ENCODE assay signal across 8 cellular contexts in the genomic region with DNA sequence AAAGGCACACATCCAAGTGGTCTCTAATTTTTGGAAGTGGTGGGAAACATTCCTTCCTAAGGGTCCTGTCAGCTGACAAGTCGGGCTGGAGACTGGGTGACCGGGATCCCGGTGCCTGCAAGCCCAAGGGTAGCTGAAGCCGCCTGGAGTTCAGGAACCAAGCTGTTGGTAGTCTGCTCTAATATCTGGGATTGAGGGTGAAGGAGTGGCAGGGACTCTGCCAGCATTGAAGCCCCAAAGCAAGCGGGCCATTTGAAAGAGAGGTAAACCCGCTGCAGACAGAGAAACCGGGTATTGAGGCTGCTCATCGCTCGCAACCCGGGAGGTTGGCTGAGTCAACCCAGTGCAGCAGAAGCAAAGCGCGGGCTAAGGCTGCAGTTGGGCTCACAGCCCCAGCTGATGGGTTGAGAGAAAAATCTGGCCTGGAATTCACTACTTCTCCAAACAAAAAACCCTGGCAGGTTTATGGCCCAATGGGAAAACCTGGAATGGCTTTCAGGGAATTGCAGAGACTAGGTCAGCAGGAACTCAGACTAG. TPM values are rescaled to one million over a fixed set of nuclear protein-coding genes. Genes with fewer than 3 reads are reported as not detected.
DNase-seq lines count a peak whose midpoint lies in the region; ATAC-seq and TF ChIP-seq lines count a peak whose summit lies in the region.

No MANE protein-coding gene starts in this region.

- ATAC-seq in body of pancreas: peak; percentile 95
- no peak for ATAC-seq in GM21447 (IDR thresholded peaks at IDR 0.05; ENCODE audit: unreplicated experiment)

- H3K4me1 ChIP-seq in HEK293 (ENCODE audit: control insufficient read depth, insufficient read depth, low read length): no peaks in the 10 kb centered on the region
- peaks cover 14% of the 10 kb centered on the region for H3K4me1 ChIP-seq in body of pancreas
- peaks cover 0 to 13% (median 11%) of the 10 kb centered on the region in 4 donors for H3K4me1 ChIP-seq in sigmoid colon

- H3K9me3 ChIP-seq in HEK293 (ENCODE audit: control insufficient read depth, insufficient read depth, low read depth, low read length) (no peaks in the 10 kb centered on the region), body of pancreas (no peaks in the 10 kb centered on the region), sigmoid colon (no peaks in the 10 kb centered on the region)

- H3K27ac ChIP-seq in HEK293 (ENCODE audit: extremely low read depth, low read depth, low read length) (no peak overlapping the region), body of pancreas (peak overlapping the region in 1 of 4 donors; percentile 13), sigmoid colon (no peak overlapping the region)

- TF ChIP-seq CTCF in BJ (IDR thresholded peaks at IDR 0.05; ENCODE audit: insufficient read depth, low read depth, low read length) (no peak), HEK293 (tag by site-specific recombination; IDR thresholded peaks at IDR 0.05) (no peak), body of pancreas (IDR thresholded peaks at IDR 0.05) (no peak), sigmoid colon (IDR thresholded peaks at IDR 0.05) (no peak)

- no peak for TF ChIP-seq POLR2A in body of pancreas (IDR thresholded peaks at IDR 0.05)
- TF ChIP-seq POLR2A in sigmoid colon (IDR thresholded peaks at IDR 0.05): no peak

- WGBS in body of pancreas, 2 donors: 1 to 2% methylated on average over 10 to 12 of the region's 12 CpGs
- WGBS in sigmoid colon, 2 donors: 1 to 2% methylated on average over 12 of the region's 12 CpGs

- peak overlapping the region; percentile 34 for H3K4me3 ChIP-seq in BJ (ENCODE audit: low read depth, low read length)
- peak overlapping the region; percentile 54 for H3K4me3 ChIP-seq in HEK293 (ENCODE audit: low read depth, low read length)
- no peak overlapping the region for H3K4me3 ChIP-seq in body of pancreas
- peak overlapping the region in 3 of 4 donors; percentile 16 to 37 (median 37) for H3K4me3 ChIP-seq in sigmoid colon

- POLR2A ChIA-PET in BJ (lab: Charles Lee) (no interaction called here), HEK293 (lab: Yijun Ruan, JAX) (interaction anchor here (0.6 to 1.6 kb wide), 7 partner anchors 13 to 95 kb away, joined by 3 to 7 read pairs (median 4); a partner anchor contains a TSS)

- H3K27me3 ChIP-seq in BJ (ENCODE audit: control insufficient read depth, insufficient read depth, low read length): peaks cover 8% of the 10 kb centered on the region
- H3K27me3 ChIP-seq in body of pancreas: no peaks in the 10 kb centered on the region
- H3K27me3 ChIP-seq in sigmoid colon: peaks cover 0 to 40% (median 3%) of the 10 kb centered on the region in 3 donors

- intact Hi-C loops in body of pancreas (cut with DNase I) (no loop called here), sigmoid colon (cut with DNase I) (no loop called here)

- no peak for TF ChIP-seq EP300 in sigmoid colon (IDR thresholded peaks at IDR 0.05)

- peak; percentile 31 for DNase-seq in BJ (ENCODE audit: low read depth)
- peak; percentile 75 to 88 for DNase-seq in NCI-H524 (lab: John Stamatoyannopoulos, UW)
- DNase-seq in body of pancreas: peak; percentile 62 to 76 (median 70)
- peak; percentile 82 for DNase-seq in iPS DF 4.7 (ENCODE audit: extremely low read depth, low spot score)
- DNase-seq in sigmoid colon: peak; percentile 74
- DNase-seq in GM19240 (ENCODE audit: insufficient read length, low spot score): no peak

- H3K36me3 ChIP-seq in BJ (ENCODE audit: control insufficient read depth, insufficient read depth, low read length) (no peaks in the 10 kb centered on the region), HEK293 (ENCODE audit: control insufficient read depth in 2 of 2, insufficient read depth in 1 of 2, low read length in 2 of 2) (no peaks in the 10 kb centered on the region), body of pancreas (replicated peaks in 1 of 2; ENCODE audit: insufficient read depth in 1 of 2, low read depth in 2 of 2) (no peaks in the 10 kb centered on the region), sigmoid colon (no peaks in the 10 kb centered on the region)

- CTCF ChIA-PET in BJ (lab: Yijun Ruan, JAX): interaction anchor here (0.6 to 1.6 kb wide), 10 partner anchors 9 to 510 kb away, joined by 3 to 4 read pairs (median 3); no protein-coding TSS in a partner anchor
- CTCF ChIA-PET in HEK293 (lab: Yijun Ruan, JAX): interaction anchor here (0.6 to 10.1 kb wide), 6 partner anchors 12 to 1684 kb away, joined by 3 to 269 read pairs (median 3); no protein-coding TSS in a partner anchor

TF ChIP-seq in HEK293, 187 proteins besides CTCF, POLR2A, EP300 and RAD21 (continues in another document):
- TF ChIP-seq GFI1B (tag by site-specific recombination; IDR thresholded peaks at IDR 0.05) (no peak), ZNF169 (tag by site-specific recombination; IDR thresholded peaks at IDR 0.05) (no peak), ZNF837 (tag by site-specific recombination; IDR thresholded peaks at IDR 0.05) (no peak), ZNF529 (tag by site-specific recombination; IDR thresholded peaks at IDR 0.05; ENCODE audit: insufficient replicate concordance) (no peak), MYNN (tag by site-specific recombination; IDR thresholded peaks at IDR 0.05; ENCODE audit: borderline replicate concordance) (no peak; the same call in 1 of the 2 replicates), ZFP3 (tag by site-specific recombination; IDR thresholded peaks at IDR 0.05; ENCODE audit: low read depth) (no peak), ZNF112 (tag by site-specific recombination; IDR thresholded peaks at IDR 0.05) (no peak), ZNF48 (tag by site-specific recombination; IDR thresholded peaks at IDR 0.05) (no peak), ZBTB7A (tag by site-specific recombination; IDR thresholded peaks at IDR 0.05; ENCODE audit: low read depth) (no peak), MZF1 (tag by site-specific recombination; IDR thresholded peaks at IDR 0.05; ENCODE audit: borderline replicate concordance) (no peak), ZNF335 (tag by site-specific recombination; conservative IDR thresholded peaks at IDR 0.05) (peak; percentile 92), ZNF561 (tag by site-specific recombination; IDR thresholded peaks at IDR 0.05; ENCODE audit: borderline replicate concordance) (no peak), ZNF670 (tag by site-specific recombination; IDR thresholded peaks at IDR 0.05; ENCODE audit: low read depth) (no peak), ZNF37A (tag by site-specific recombination; IDR thresholded peaks at IDR 0.05) (no peak), ZNF324 (tag by site-specific recombination; IDR thresholded peaks at IDR 0.05) (peak; percentile 72; the same call in 1 of the 2 replicates), GLIS2 (tag by site-specific recombination; IDR thresholded peaks at IDR 0.05) (peak; percentile 38)
- TF ChIP-seq, protein P1, sequence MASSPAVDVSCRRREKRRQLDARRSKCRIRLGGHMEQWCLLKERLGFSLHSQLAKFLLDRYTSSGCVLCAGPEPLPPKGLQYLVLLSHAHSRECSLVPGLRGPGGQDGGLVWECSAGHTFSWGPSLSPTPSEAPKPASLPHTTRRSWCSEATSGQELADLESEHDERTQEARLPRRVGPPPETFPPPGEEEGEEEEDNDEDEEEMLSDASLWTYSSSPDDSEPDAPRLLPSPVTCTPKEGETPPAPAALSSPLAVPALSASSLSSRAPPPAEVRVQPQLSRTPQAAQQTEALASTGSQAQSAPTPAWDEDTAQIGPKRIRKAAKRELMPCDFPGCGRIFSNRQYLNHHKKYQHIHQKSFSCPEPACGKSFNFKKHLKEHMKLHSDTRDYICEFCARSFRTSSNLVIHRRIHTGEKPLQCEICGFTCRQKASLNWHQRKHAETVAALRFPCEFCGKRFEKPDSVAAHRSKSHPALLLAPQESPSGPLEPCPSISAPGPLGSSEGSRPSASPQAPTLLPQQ (tag by site-specific recombination; IDR thresholded peaks at IDR 0.05): peak; percentile 75
- TF ChIP-seq, protein P2, sequence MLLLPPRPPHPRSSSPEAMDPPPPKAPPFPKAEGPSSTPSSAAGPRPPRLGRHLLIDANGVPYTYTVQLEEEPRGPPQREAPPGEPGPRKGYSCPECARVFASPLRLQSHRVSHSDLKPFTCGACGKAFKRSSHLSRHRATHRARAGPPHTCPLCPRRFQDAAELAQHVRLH (tag by site-specific recombination; IDR thresholded peaks at IDR 0.05): peak; percentile 61; the same call in 1 of the 2 replicates
- TF ChIP-seq, protein P3, sequence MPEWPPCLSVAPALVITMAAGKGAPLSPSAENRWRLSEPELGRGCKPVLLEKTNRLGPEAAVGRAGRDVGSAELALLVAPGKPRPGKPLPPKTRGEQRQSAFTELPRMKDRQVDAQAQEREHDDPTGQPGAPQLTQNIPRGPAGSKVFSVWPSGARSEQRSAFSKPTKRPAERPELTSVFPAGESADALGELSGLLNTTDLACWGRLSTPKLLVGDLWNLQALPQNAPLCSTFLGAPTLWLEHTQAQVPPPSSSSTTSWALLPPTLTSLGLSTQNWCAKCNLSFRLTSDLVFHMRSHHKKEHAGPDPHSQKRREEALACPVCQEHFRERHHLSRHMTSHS (tag by site-specific recombination; IDR thresholded peaks at IDR 0.05): no peak
- TF ChIP-seq, protein P4, sequence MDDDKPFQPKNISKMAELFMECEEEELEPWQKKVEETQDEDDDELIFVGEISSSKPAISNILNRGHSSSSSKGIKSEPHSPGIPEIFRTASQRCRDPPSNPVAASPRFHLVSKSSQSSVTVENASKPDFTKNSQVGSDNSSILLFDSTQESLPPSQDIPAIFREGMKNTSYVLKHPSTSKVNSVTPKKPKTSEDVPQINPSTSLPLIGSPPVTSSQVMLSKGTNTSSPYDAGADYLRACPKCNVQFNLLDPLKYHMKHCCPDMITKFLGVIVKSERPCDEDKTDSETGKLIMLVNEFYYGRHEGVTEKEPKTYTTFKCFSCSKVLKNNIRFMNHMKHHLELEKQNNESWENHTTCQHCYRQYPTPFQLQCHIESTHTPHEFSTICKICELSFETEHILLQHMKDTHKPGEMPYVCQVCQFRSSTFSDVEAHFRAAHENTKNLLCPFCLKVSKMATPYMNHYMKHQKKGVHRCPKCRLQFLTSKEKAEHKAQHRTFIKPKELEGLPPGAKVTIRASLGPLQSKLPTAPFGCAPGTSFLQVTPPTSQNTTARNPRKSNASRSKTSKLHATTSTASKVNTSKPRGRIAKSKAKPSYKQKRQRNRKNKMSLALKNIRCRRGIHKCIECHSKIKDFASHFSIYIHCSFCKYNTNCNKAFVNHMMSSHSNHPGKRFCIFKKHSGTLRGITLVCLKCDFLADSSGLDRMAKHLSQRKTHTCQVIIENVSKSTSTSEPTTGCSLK (tag by site-specific recombination; IDR thresholded peaks at IDR 0.05): no peak

RNA-seq across cellular contexts. Expression of a gene that starts 28.2 kb away (rescaled TPM):
- polyA plus RNA-seq in BJ (2011; rRNA removed): 22.8 and 36.0 TPM in 2 replicates
- 14.1 and 18.1 TPM in 2 replicates for polyA minus RNA-seq in BJ (2011; rRNA and poly(A)+ RNA removed)
- 10 to 100 TPM; 24.7 to 40.5 TPM for total RNA-seq in body of pancreas
- 10 to 100 TPM; 36.8 to 53.5 (median 50.4) TPM for total RNA-seq in sigmoid colon
- 10 to 100 TPM; 20.2 to 34.7 (median 27.6) TPM for polyA plus RNA-seq in sigmoid colon

Comparison
In these comparisons a context has a peak if more than half of its experiments do, and no peak if none do; other contexts are left out.
1. H3K4me3 ChIP-seq: peak in BJ (single experiment), HEK293 (single experiment) and sigmoid colon (3 of 4); none in body of pancreas (0 of 2).